In the genomic region with DNA sequence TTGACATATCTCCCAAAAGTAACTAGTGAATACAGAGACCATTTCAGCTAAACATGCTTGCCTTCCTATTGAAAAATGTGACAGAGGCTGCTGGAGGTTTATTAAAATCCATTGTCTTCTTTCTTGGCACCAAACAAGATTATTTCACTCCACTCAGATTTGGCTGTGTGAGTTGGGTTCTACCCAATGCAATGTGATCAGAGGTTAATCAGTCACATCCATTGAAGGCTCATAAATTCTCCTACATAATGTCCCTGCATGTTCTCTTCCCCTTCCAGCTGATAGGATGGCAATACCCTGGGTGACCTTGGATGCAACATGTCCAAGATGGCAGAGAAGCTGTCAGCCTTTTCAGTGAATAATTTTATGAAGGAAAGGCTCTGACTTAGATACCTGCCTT, we compare ENCODE assay signal across 38 cellular contexts. TPM values are rescaled to one million over a fixed set of nuclear protein-coding genes. Genes with fewer than 3 reads are reported as not detected.
"Had no signal": no experiment of that assay in that cellular context is flagged by ENCODE, and none has a peak within 500 bp of the region (broad histone marks: within the 10 kb centered on the region; RNA-seq: fewer than 3 reads in every experiment).

No MANE protein-coding gene starts in this region.

- DNase-seq: Karpas-422, Kasumi-1, MG63, MM.1S, MV-4-11, NCI-H1048, NCI-H1092, NCI-H1092 treated with DMSO at 0.1 percent for 48 hours, NCI-H1105, NCI-H1105 treated with DMSO at 0.1 percent for 48 hours, NCI-H1417, NCI-H1417 treated with DMSO at 0.1 percent for 48 hours, NCI-H1436, NCI-H1436 treated with DMSO at 0.1 percent for 48 hours, NCI-H146, NCI-H1694, NCI-H1694 treated with DMSO at 0.1 percent for 48 hours, NCI-H187, NCI-H187 treated with DMSO at 0.1 percent for 48 hours, NCI-H1930, NCI-H2029, NCI-H2029 treated with DMSO at 0.1 percent for 48 hours, NCI-H2081, NCI-H2081 treated with DMSO at 0.1 percent for 48 hours, NCI-H2107, NCI-H2171, NCI-H2171 treated with DMSO at 0.1 percent for 48 hours, NCI-H2227 treated with DMSO at 0.1 percent for 48 hours, NCI-H226, NCI-H345, NCI-H446, NCI-H446 treated with DMSO at 0.1 percent for 48 hours, NCI-H510A, NCI-H510A treated with DMSO at 0.1 percent for 48 hours had no signal

- H3K36me3 ChIP-seq: MG63 had no signal

- H3K4me3 ChIP-seq: MG63 had no signal

- H3K9me3 ChIP-seq: MG63 had no signal

RNA-seq across cellular contexts. Expression of gene TKTL2, which starts 54.5 kb away (rescaled TPM):
- total RNA-seq: LHCN-M2, M059J, MCF 10A, NCI-H460 had no signal
